1 cellular context compared by ENCODE assay signal in genomic region chr6:108741346-108741989, GRCh38.
A peak's percentile ranks its signal among the peaks of the same experiment; 100 is the strongest.
TF ChIP-seq lines count a peak whose summit lies in the region.

No MANE protein-coding gene starts in this region.

TF ChIP-seq in HepG2, 621 proteins besides CTCF, POLR2A, EP300 and RAD21 (continued from another document and continues in another):
- TF ChIP-seq ARID5B (CRISPR knock-in tag; IDR thresholded peaks at IDR 0.05), result 0 out of 2 replicates have a peak, but pooled peaks have one; percentile 17
- TF ChIP-seq BATF2 (CRISPR knock-in tag; IDR thresholded peaks at IDR 0.05), result no peak
- TF ChIP-seq SALL1 (CRISPR knock-in tag; IDR thresholded peaks at IDR 0.05), result peak; percentile 45; the same call in 1 of the 2 replicates
- no peak for TF ChIP-seq SRSF4 (IDR thresholded peaks at IDR 0.05; ENCODE audit: low read depth, low read length, poor library complexity, severe bottlenecking)
- no peak for TF ChIP-seq MIER2 (CRISPR knock-in tag; IDR thresholded peaks at IDR 0.05)
- TF ChIP-seq CEBPG (CRISPR knock-in tag; IDR thresholded peaks at IDR 0.05), result peak; percentile 43; the same call in 1 of the 2 replicates
- no peak for TF ChIP-seq ZNF3 (CRISPR knock-in tag; IDR thresholded peaks at IDR 0.05)
- no peak for TF ChIP-seq TAF15 (IDR thresholded peaks at IDR 0.05; ENCODE audit: low read depth, low read length, poor library complexity, severe bottlenecking)
- no peak for TF ChIP-seq ZNF17 (CRISPR knock-in tag; IDR thresholded peaks at IDR 0.05)
- 0 out of 2 replicates have a peak, but pooled peaks have one; percentile 23 for TF ChIP-seq HHEX (CRISPR knock-in tag; IDR thresholded peaks at IDR 0.05)
- no peak for TF ChIP-seq ZBTB33 (CRISPR knock-in tag; IDR thresholded peaks at IDR 0.05)
- TF ChIP-seq NR2F6 (IDR thresholded peaks at IDR 0.05), result 0 out of 2 replicates have a peak, but pooled peaks have one; percentile 6
- TF ChIP-seq NR2F6 (CRISPR knock-in tag; IDR thresholded peaks at IDR 0.05), result no peak
- TF ChIP-seq ZNF354B (CRISPR knock-in tag; IDR thresholded peaks at IDR 0.05), result no peak
- TF ChIP-seq CBX2 (IDR thresholded peaks at IDR 0.05; ENCODE audit: low read depth, low read length), result no peak
- no peak for TF ChIP-seq CBX2 (CRISPR knock-in tag; IDR thresholded peaks at IDR 0.05; ENCODE audit: low read depth)
- no peak for TF ChIP-seq ZNF761 (CRISPR knock-in tag; conservative IDR thresholded peaks at IDR 0.05)
- TF ChIP-seq SOX6 (IDR thresholded peaks at IDR 0.05), result no peak
- TF ChIP-seq SOX6 (CRISPR knock-in tag; IDR thresholded peaks at IDR 0.05), result peak; percentile 47
- peak; percentile 35; the same call in 1 of the 2 replicates for TF ChIP-seq TCF7 (IDR thresholded peaks at IDR 0.05; ENCODE audit: low read depth)
- TF ChIP-seq MEF2D (CRISPR knock-in tag; IDR thresholded peaks at IDR 0.05), result peak; percentile 84
- no peak for TF ChIP-seq KDM1A (CRISPR knock-in tag; IDR thresholded peaks at IDR 0.05)
- TF ChIP-seq MXI1 (IDR thresholded peaks at IDR 0.05; ENCODE audit: borderline replicate concordance, low read depth, low read length), result no peak
- TF ChIP-seq ZNF710 (CRISPR knock-in tag; IDR thresholded peaks at IDR 0.05; ENCODE audit: borderline replicate concordance), result peak; percentile 49; the same call in 1 of the 2 replicates
- TF ChIP-seq AHDC1 (CRISPR knock-in tag; IDR thresholded peaks at IDR 0.05; ENCODE audit: borderline replicate concordance), result peak; percentile 8; the same call in 1 of the 2 replicates
- TF ChIP-seq ZBTB14 (CRISPR knock-in tag; IDR thresholded peaks at IDR 0.05), result no peak
- TF ChIP-seq ZNF30 (CRISPR knock-in tag; IDR thresholded peaks at IDR 0.05), result no peak
- TF ChIP-seq CREM (IDR thresholded peaks at IDR 0.05), result peak; percentile 28; the same call in 1 of the 2 replicates
- no peak for TF ChIP-seq CREM (CRISPR knock-in tag; IDR thresholded peaks at IDR 0.05)
- TF ChIP-seq FOXP4 (CRISPR knock-in tag; IDR thresholded peaks at IDR 0.05), result peak; percentile 28; the same call in 1 of the 2 replicates
- TF ChIP-seq TIGD3 (CRISPR knock-in tag; IDR thresholded peaks at IDR 0.05; ENCODE audit: borderline replicate concordance), result no peak
- no peak for TF ChIP-seq SIN3B (IDR thresholded peaks at IDR 0.05; ENCODE audit: low read length)
- TF ChIP-seq PAXIP1 (CRISPR knock-in tag; conservative IDR thresholded peaks at IDR 0.05), result peak; percentile 80
- TF ChIP-seq ZBTB38 (CRISPR knock-in tag; IDR thresholded peaks at IDR 0.05), result 0 out of 2 replicates have a peak, but pooled peaks have one; percentile 15
- TF ChIP-seq SRSF9 (IDR thresholded peaks at IDR 0.05; ENCODE audit: borderline replicate concordance, insufficient read depth, low read depth, low read length, poor library complexity, severe bottlenecking), result no peak
- 0 out of 2 replicates have a peak, but pooled peaks have one; percentile 26 for TF ChIP-seq MED1 (CRISPR knock-in tag; IDR thresholded peaks at IDR 0.05)
- TF ChIP-seq PHF21A (CRISPR knock-in tag; IDR thresholded peaks at IDR 0.05), result peak; percentile 50
